ENCODE assay signal across 13 cellular contexts in the genomic region with DNA sequence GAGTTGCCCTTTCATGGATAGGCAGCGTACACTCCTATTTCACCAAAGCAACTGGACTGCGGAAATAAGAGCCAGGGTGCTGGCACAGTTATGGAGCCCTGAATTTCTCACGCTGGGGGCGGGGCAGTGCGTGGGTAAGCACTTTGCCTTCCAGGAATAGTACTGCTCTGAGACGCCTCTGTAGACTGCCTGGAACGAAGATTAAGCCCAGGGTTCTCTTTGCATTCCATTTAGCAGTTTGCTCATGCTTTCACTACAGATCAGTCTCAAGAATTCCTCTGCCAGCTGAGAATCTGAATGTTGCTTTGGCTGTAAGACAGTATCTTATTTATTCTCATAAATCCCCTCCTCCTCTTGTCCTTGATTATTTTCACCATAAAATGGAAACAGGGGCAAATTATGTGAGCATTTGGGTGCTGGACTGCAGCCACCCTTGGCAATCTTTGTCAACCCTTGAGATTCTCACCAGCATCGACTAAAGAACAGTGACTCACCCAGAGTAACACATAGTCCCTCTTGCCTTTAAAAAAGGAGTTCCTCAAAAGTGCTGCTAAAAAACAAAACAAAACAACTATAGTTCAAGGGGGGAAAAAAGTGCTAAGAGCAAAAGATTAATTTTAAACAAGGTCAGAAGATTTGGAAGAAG.
DNase-seq lines count a peak whose midpoint lies in the region; ATAC-seq and TF ChIP-seq lines count a peak whose summit lies in the region.
"Had no signal": no experiment of that assay in that cellular context is flagged by ENCODE, and none has a peak within 500 bp of the region (broad histone marks: within the 10 kb centered on the region; RNA-seq: fewer than 3 reads in every experiment).

No MANE protein-coding gene starts in this region.

- H3K4me1 ChIP-seq in adipocyte (ENCODE audit: control insufficient read depth, insufficient read depth, low read length) = peaks cover 53% of the 10 kb centered on the region
- no peaks in the 10 kb centered on the region for H3K4me1 ChIP-seq in cardiac muscle cell (ENCODE audit: low read depth)
- H3K4me1 ChIP-seq in Caco-2 = no peaks in the 10 kb centered on the region

- POLR2A ChIA-PET in Caco-2 (lab: Charles Lee) = no interaction called here

- CTCF ChIA-PET in Caco-2 (lab: Charles Lee) = no interaction called here

- H3K9me3 ChIP-seq in adipocyte (ENCODE audit: control insufficient read depth, low read length) = no peaks in the 10 kb centered on the region
- no peaks in the 10 kb centered on the region for H3K9me3 ChIP-seq in cardiac muscle cell (ENCODE audit: low read depth)
- no peaks in the 10 kb centered on the region for H3K9me3 ChIP-seq in Caco-2

- no peaks in the 10 kb centered on the region for H3K36me3 Mint-ChIP-seq in Caco-2 (ENCODE audit: insufficient read depth, unreplicated experiment)

- no peaks in the 10 kb centered on the region for H3K27me3 Mint-ChIP-seq in Caco-2 (ENCODE audit: insufficient read depth, unreplicated experiment)

- peak overlapping the region; percentile 68 for H3K9ac ChIP-seq in adipocyte (ENCODE audit: low read length)

- no peak overlapping the region for H3K27ac Mint-ChIP-seq in Caco-2 (ENCODE audit: unreplicated experiment)
- H3K27ac Mint-ChIP-seq: activated CD8-positive, alpha-beta T cell treated with anti-CD3 and anti-CD28 coated beads, Interleukin-2, amount 10 ng/mL, durations not matched to agents 7 days and 5 days had no signal

- H3K27ac ChIP-seq in cardiac muscle cell = peak overlapping the region; percentile 34

- H3K36me3 ChIP-seq in adipocyte (ENCODE audit: control insufficient read depth, insufficient read depth, low read length, severe bottlenecking) (no peaks in the 10 kb centered on the region), cardiac muscle cell (no peaks in the 10 kb centered on the region), Caco-2 (ENCODE audit: control insufficient read depth, insufficient read depth, low read length) (no peaks in the 10 kb centered on the region)

- no peak overlapping the region for H3K4me3 Mint-ChIP-seq in Caco-2 (ENCODE audit: unreplicated experiment)
- H3K4me3 Mint-ChIP-seq: activated CD8-positive, alpha-beta T cell treated with anti-CD3 and anti-CD28 coated beads, Interleukin-2, amount 10 ng/mL, durations not matched to agents 7 days and 5 days had no signal

- H3K4me1 Mint-ChIP-seq in Caco-2 (ENCODE audit: low read depth, unreplicated experiment) = no peaks in the 10 kb centered on the region

- H3K4me3 ChIP-seq in adipocyte (ENCODE audit: low read length) (peak overlapping the region; percentile 35), cardiac muscle cell (no peak overlapping the region), Caco-2 (ENCODE audit: low read depth, low read length) (no peak overlapping the region)

- TF ChIP-seq CTCF in cardiac muscle cell (IDR thresholded peaks at IDR 0.05; ENCODE audit: low read depth, low read length) = no peak
- no peak for TF ChIP-seq CTCF in Caco-2 (IDR thresholded peaks at IDR 0.05; ENCODE audit: insufficient read depth in 1 of 2, low read depth in 1 of 2, low read length in 1 of 2, severe bottlenecking in 1 of 2, unreplicated experiment in 1 of 2)

- no TSS peak for BruUV-seq in Caco-2 (replicated peaks; lab: Mats Ljungman, UMichigan)

- intact Hi-C loops in sciatic nerve (cut with DNase I) (no loop called here), Caco-2 (cut with micrococcal nuclease; ENCODE audit: unreplicated experiment) (no loop called here)

- ATAC-seq in sciatic nerve = peak; percentile 79
- no peak for ATAC-seq in HG03175 (IDR thresholded peaks at IDR 0.05; ENCODE audit: unreplicated experiment)
- ATAC-seq: activated CD8-positive, alpha-beta T cell treated with anti-CD3 and anti-CD28 coated beads, Interleukin-2, amount 10 ng/mL, durations not matched to agents 7 days and 5 days; left colon had no signal

- DNase-seq in ELR (ENCODE audit: low read depth) (peak; percentile 8), adipocyte (ENCODE audit: low read depth) (peak; percentile 66), cardiac muscle cell (ENCODE audit: low read depth in 1 of 2, low spot score in 1 of 2) (peak; percentile 26 to 67), sciatic nerve (ENCODE audit: low spot score) (peak; percentile 61), NCI-H2029 treated with DMSO at 0.1 percent for 48 hours (lab: John Stamatoyannopoulos, UW) (no peak), NCI-H2029 (lab: John Stamatoyannopoulos, UW) (no peak), Caco-2 (no peak)
- DNase-seq: activated CD8-positive, alpha-beta T cell treated with anti-CD3 and anti-CD28 coated beads, Interleukin-2, amount 10 ng/mL, durations not matched to agents 7 days and 5 days; DMS53; erythroblast; left colon; NCI-H510A had no signal

- H3K27me3 ChIP-seq in adipocyte (replicated peaks; ENCODE audit: control insufficient read depth, insufficient read depth, low read length) = peaks cover 26% of the 10 kb centered on the region
- H3K27me3 ChIP-seq in cardiac muscle cell = no peaks in the 10 kb centered on the region
- no peaks in the 10 kb centered on the region for H3K27me3 ChIP-seq in Caco-2 (replicated peaks; ENCODE audit: control insufficient read depth, insufficient read depth, low read length)

- no peaks in the 10 kb centered on the region for H3K9me3 Mint-ChIP-seq in Caco-2 (ENCODE audit: unreplicated experiment)

Comparison
In these comparisons a context has a peak if more than half of its experiments do, and no peak if none do; other contexts are left out.
1. DNase-seq: peak in ELR (single experiment), adipocyte (single experiment), cardiac muscle cell (2 of 2) and sciatic nerve (single experiment); none in NCI-H2029 treated with DMSO at 0.1 percent for 48 hours (single experiment), NCI-H2029 (single experiment) and Caco-2 (0 of 2).